26 cellular contexts compared by ENCODE assay signal in the genomic region with DNA sequence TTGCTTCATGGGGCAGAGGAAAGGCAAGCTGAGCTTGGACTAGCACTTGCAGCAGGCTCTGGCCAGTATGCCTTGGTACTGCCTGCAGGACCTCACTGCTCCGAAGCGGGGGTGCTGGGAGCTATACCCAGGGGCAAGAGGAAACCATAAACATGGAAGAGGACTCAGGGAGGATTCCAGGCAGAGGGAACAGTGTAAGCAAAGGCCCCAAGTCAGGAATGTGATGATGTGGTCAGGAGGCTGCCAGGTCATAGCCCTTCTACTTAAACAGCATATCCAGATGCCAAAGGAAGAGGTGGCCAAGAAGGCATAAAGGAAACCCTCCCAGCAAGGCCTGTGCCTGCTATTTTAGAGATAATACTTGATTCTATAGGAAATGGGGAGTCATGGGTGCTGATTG. TPM values are rescaled to one million over a fixed set of nuclear protein-coding genes. Genes with fewer than 3 reads are reported as not detected.
"Had no signal": no experiment of that assay in that cellular context is flagged by ENCODE, and none has a peak within 500 bp of the region (broad histone marks: within the 10 kb centered on the region; RNA-seq: fewer than 3 reads in every experiment).

No MANE protein-coding gene starts in this region.

- H3K4me1 ChIP-seq: ascending aorta, breast epithelium, colonic mucosa, esophagus squamous epithelium had no signal

- H3K36me3 ChIP-seq: ascending aorta, breast epithelium, cardiac muscle cell, colonic mucosa, esophagus squamous epithelium had no signal

- H3K9me3 ChIP-seq: colonic mucosa had no signal

- DNase-seq: activated CD4-positive, alpha-beta memory T cell treated with anti-CD3 and anti-CD28 coated beads for 36 hours; activated CD4-positive, alpha-beta T cell treated with anti-CD3 and anti-CD28 coated beads for 36 hours; activated CD4-positive, alpha-beta T cell treated with anti-CD3 and anti-CD28 coated beads, Interleukin-2, amount 10 ng/mL, durations not matched to agents 24 days and 14 days; activated CD4-positive, CD25-positive, alpha-beta regulatory T cell; activated CD4-positive, CD25-positive, alpha-beta regulatory T cell treated with anti-CD3 and anti-CD28 coated beads, Interleukin-2, amount 50 U/mL, for 72 hours; activated CD8-positive, alpha-beta memory T cell treated with anti-CD3 and anti-CD28 coated beads, Interleukin-2, amount 10 ng/mL, durations not matched to agents 7 days and 5 days; activated CD8-positive, alpha-beta memory T cell treated with anti-CD3 and anti-CD28 coated beads, Interleukin-2, amount 50 U/mL, for 4 hours; activated CD8-positive, alpha-beta T cell treated with anti-CD3 and anti-CD28 coated beads, Interleukin-2, amount 10 ng/mL, durations not matched to agents 7 days and 5 days; activated gamma-delta T cell; activated naive CD4-positive, alpha-beta T cell; activated naive CD4-positive, alpha-beta T cell treated with anti-CD3 and anti-CD28 coated beads, Interleukin-2, amount 10 ng/mL, durations not matched to agents 7 days and 5 days; activated naive CD8-positive, alpha-beta T cell treated with anti-CD3 and anti-CD28 coated beads, Interleukin-2, amount 10 ng/mL, durations not matched to agents 7 days and 5 days; activated T-cell treated with anti-CD3 and anti-CD28 coated beads, Interleukin-2, amount 50 U/mL, for 1 hour; activated T-cell treated with anti-CD3 and anti-CD28 coated beads, Interleukin-2, amount 50 U/mL, for 48 hours; central memory CD4-positive, alpha-beta T cell; cerebellar nuclear complex; colonic mucosa; effector CD8-positive, alpha-beta T cell; esophagus squamous epithelium; head of caudate nucleus; T-helper 2 cell had no signal

- H3K27me3 ChIP-seq: ascending aorta, cardiac muscle cell, colonic mucosa, esophagus squamous epithelium had no signal

- H3K4me3 ChIP-seq: ascending aorta, breast epithelium, cardiac muscle cell, colonic mucosa, esophagus squamous epithelium had no signal

- H3K27ac ChIP-seq: ascending aorta, breast epithelium, cardiac muscle cell, colonic mucosa, epithelial cell of prostate, esophagus squamous epithelium had no signal

RNA-seq across cellular contexts. Expression of a gene that starts 31.1 kb away (rescaled TPM):
- total RNA-seq: activated CD4-positive, alpha-beta memory T cell treated with anti-CD3 and anti-CD28 coated beads for 36 hours; activated CD4-positive, alpha-beta T cell treated with anti-CD3 and anti-CD28 coated beads for 36 hours; ascending aorta; T-helper 1 cell treated with Interleukin-12 subunit alpha and Interleukin-12 subunit beta and Interleukin-4 antibody, amounts not matched to agents 30 ng/mL and 1 ng/mL, for 36 hours had no signal
